25 cellular contexts compared by ENCODE assay signal in genomic region chr20:13238001-13238653, GRCh38. TPM values are rescaled to one million over a fixed set of nuclear protein-coding genes. Genes with fewer than 3 reads are reported as not detected.
"Had no signal": no experiment of that assay in that cellular context is flagged by ENCODE, and none has a peak within 500 bp of the region (broad histone marks: within the 10 kb centered on the region; RNA-seq: fewer than 3 reads in every experiment).

No MANE protein-coding gene starts in this region.

- H3K9me3 ChIP-seq: MG63, SJSA1 had no signal

- H3K4me3 ChIP-seq: MG63, SJSA1, SK-N-MC had no signal

- H3K4me1 ChIP-seq: SJSA1 had no signal

- FAIRE-seq: RCC 7860 had no signal

- H3K27ac ChIP-seq: SJSA1, SK-N-MC had no signal

- DNase-seq: IMR-90, Karpas-422, KG1, MG63, NCI-H1092, NCI-H1105 treated with DMSO at 0.1 percent for 48 hours, NCI-H1417 treated with DMSO at 0.1 percent for 48 hours, NCI-H146, NCI-H1694 treated with DMSO at 0.1 percent for 48 hours, NCI-H1930, NCI-H2081 treated with DMSO at 0.1 percent for 48 hours, NCI-H2171, NCI-H226, NCI-H446, NCI-H510A, NCI-H524 treated with DMSO at 0.1 percent for 48 hours, NCI-H69, NCI-H774, Right ventricle myocardium superior, RPMI8226, SIG-M5 had no signal

- H3K36me3 ChIP-seq: MG63, SJSA1 had no signal

- H3K27me3 ChIP-seq: SJSA1 had no signal

RNA-seq across cellular contexts. Expression of gene ISM1, which starts 17.1 kb away (rescaled TPM):
- total RNA-seq: HT-29, IMR-90, SJSA1 had no signal
- polyA plus RNA-seq: IMR-90 had no signal
